In the genomic region with DNA sequence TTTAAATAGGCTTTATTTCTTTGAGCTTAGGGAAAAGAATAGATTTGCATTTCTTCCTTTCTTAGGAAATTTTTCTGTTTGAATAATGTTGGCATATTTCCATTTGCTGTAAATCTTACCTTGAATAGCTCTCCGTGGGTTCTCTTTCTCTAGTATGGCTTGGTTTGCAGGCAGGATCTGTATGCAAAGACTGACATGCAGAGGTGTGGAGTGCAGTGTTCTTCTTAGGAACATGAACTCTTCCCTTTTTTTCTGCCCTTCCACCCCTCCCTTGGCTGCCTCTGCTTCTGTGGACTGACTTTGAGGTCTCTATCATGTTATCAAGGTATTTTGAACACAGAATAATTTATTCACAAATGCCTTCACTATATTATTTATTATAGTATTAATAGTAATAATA, we compare ENCODE assay signal across 23 cellular contexts.
"Had no signal": no experiment of that assay in that cellular context is flagged by ENCODE, and none has a peak within 500 bp of the region (broad histone marks: within the 10 kb centered on the region; RNA-seq: fewer than 3 reads in every experiment).

No MANE protein-coding gene starts in this region.

- H3K4me3 Mint-ChIP-seq: dendritic cell treated with granulocyte-macrophage colony-stimulating factor and Interleukin-4, amounts not matched to agents 40 ng/mL and 50 ng/mL, for 4 days; effector memory CD8-positive, alpha-beta T cell; endodermal cell had no signal

- DNase-seq: colonic mucosa; cortex of kidney; dermis blood vessel endothelial cell; dorsolateral prefrontal cortex; effector CD4-positive, alpha-beta T cell; effector CD8-positive, alpha-beta T cell; effector memory CD4-positive, alpha-beta T cell; effector memory CD8-positive, alpha-beta T cell; endodermal cell; erythroblast; esophagus squamous epithelium; foreskin fibroblast; foreskin keratinocyte; foreskin melanocyte; gastrocnemius medialis; glutamatergic neuron; heart left ventricle; heart right ventricle had no signal

- H3K4me1 Mint-ChIP-seq: endodermal cell had no signal

- H3K27me3 ChIP-seq: colonic mucosa, esophagus muscularis mucosa, esophagus squamous epithelium, foreskin keratinocyte, gastrocnemius medialis, gastroesophageal sphincter, heart left ventricle, heart right ventricle had no signal

- H3K27ac Mint-ChIP-seq: dendritic cell treated with granulocyte-macrophage colony-stimulating factor and Interleukin-4, amounts not matched to agents 40 ng/mL and 50 ng/mL, for 4 days; effector memory CD8-positive, alpha-beta T cell; endodermal cell had no signal

- H3K4me1 ChIP-seq: colonic mucosa, esophagus muscularis mucosa, esophagus squamous epithelium, foreskin keratinocyte, gastrocnemius medialis, gastroesophageal sphincter, heart left ventricle, heart right ventricle had no signal

- H3K4me3 ChIP-seq: colonic mucosa, coronary artery, dorsolateral prefrontal cortex, esophagus muscularis mucosa, esophagus squamous epithelium, gastrocnemius medialis, gastroesophageal sphincter, heart left ventricle, heart right ventricle had no signal

- H3K36me3 ChIP-seq: colonic mucosa, esophagus muscularis mucosa, esophagus squamous epithelium, gastrocnemius medialis, gastroesophageal sphincter, heart left ventricle, heart right ventricle had no signal

- H3K27me3 Mint-ChIP-seq: dendritic cell treated with granulocyte-macrophage colony-stimulating factor and Interleukin-4, amounts not matched to agents 40 ng/mL and 50 ng/mL, for 4 days; effector memory CD8-positive, alpha-beta T cell had no signal

- H3K27ac ChIP-seq: colonic mucosa, coronary artery, dorsolateral prefrontal cortex, epithelial cell of prostate, esophagus muscularis mucosa, esophagus squamous epithelium, foreskin keratinocyte, gastrocnemius medialis, gastroesophageal sphincter, heart left ventricle, heart right ventricle had no signal

- H3K9me3 ChIP-seq: colonic mucosa, esophagus muscularis mucosa, gastrocnemius medialis, gastroesophageal sphincter had no signal
